Comparison of ENCODE assay signal across 12 cellular contexts in genomic region chr18:23719634-23720201, GRCh38. TPM values are rescaled to one million over a fixed set of nuclear protein-coding genes. Genes with fewer than 3 reads are reported as not detected.
A peak's percentile ranks its signal among the peaks of the same experiment; 100 is the strongest.
DNase-seq lines count a peak whose midpoint lies in the region; ATAC-seq, FAIRE-seq and TF ChIP-seq lines count a peak whose summit lies in the region.
"Had no signal": no experiment of that assay in that cellular context is flagged by ENCODE, and none has a peak within 500 bp of the region (broad histone marks: within the 10 kb centered on the region; RNA-seq: fewer than 3 reads in every experiment).

No MANE protein-coding gene starts in this region.

- ATAC-seq in GM18873 (IDR thresholded peaks at IDR 0.05; ENCODE audit: low FRiP score, unreplicated experiment): no peak
- ATAC-seq: stimulated activated naive CD8-positive, alpha-beta T cell treated with anti-CD3 and anti-CD28 coated beads, Interleukin-15, Interleukin-2, amounts not matched to agents 100 U/mL and 50 U/mL, for 24 hours had no signal

- H3K27me3 ChIP-seq in ACC112 (ENCODE audit: insufficient read depth, low read length) (no peaks in the 10 kb centered on the region), kidney epithelial cell (ENCODE audit: control insufficient read depth, insufficient read depth, low read length) (no peaks in the 10 kb centered on the region)
- H3K27me3 ChIP-seq: ascending aorta had no signal

- no peaks in the 10 kb centered on the region for H3K79me2 ChIP-seq in ACC112 (ENCODE audit: control insufficient read depth, insufficient read depth, low read length, unreplicated experiment)

- H3K27ac ChIP-seq in ACC112 (ENCODE audit: low read depth, low read length): peak overlapping the region; percentile 100
- H3K27ac ChIP-seq: neutrophil had no signal

- TF ChIP-seq CTCF in kidney epithelial cell (IDR thresholded peaks at IDR 0.05; ENCODE audit: insufficient read depth, low read length, poor library complexity, severe bottlenecking): no peak

- no peak overlapping the region for H3K27ac Mint-ChIP-seq in activated T-cell treated with anti-CD3 and anti-CD28 coated beads, Interleukin-2, amount 50 U/mL, for 24 hours
- H3K27ac Mint-ChIP-seq: CD4-positive, alpha-beta T cell had no signal

- no peaks in the 10 kb centered on the region for H3K36me3 Mint-ChIP-seq in activated T-cell treated with anti-CD3 and anti-CD28 coated beads, Interleukin-2, amount 50 U/mL, for 24 hours (ENCODE audit: low read depth)

- no peak overlapping the region for H3K4me3 Mint-ChIP-seq in activated T-cell treated with anti-CD3 and anti-CD28 coated beads, Interleukin-2, amount 50 U/mL, for 24 hours
- H3K4me3 Mint-ChIP-seq: CD4-positive, alpha-beta T cell had no signal

- no peaks in the 10 kb centered on the region for H3K9me3 Mint-ChIP-seq in activated T-cell treated with anti-CD3 and anti-CD28 coated beads, Interleukin-2, amount 50 U/mL, for 24 hours
- H3K9me3 Mint-ChIP-seq: CD4-positive, alpha-beta T cell had no signal

- peak overlapping the region; percentile 43 for H2AFZ ChIP-seq in ACC112 (ENCODE audit: low read length, unreplicated experiment)

- no peak for FAIRE-seq in HTR-8/SVneo (lab: Jason Lieb, UNC)

- H3K27me3 Mint-ChIP-seq in activated T-cell treated with anti-CD3 and anti-CD28 coated beads, Interleukin-2, amount 50 U/mL, for 24 hours: peaks cover 3% of the 10 kb centered on the region

- no peak overlapping the region for H3K4me3 ChIP-seq in ACC112 (ENCODE audit: low read depth, low read length)
- H3K4me3 ChIP-seq in kidney epithelial cell (ENCODE audit: low read depth, low read length): no peak overlapping the region
- H3K4me3 ChIP-seq: ascending aorta had no signal

- peaks cover 3% of the 10 kb centered on the region for H3K4me1 Mint-ChIP-seq in activated T-cell treated with anti-CD3 and anti-CD28 coated beads, Interleukin-2, amount 50 U/mL, for 24 hours (ENCODE audit: low read depth)

- DNase-seq in HTR-8/SVneo (ENCODE audit: insufficient read length, low spot score) (peak; percentile 84), brain pericyte (ENCODE audit: low read depth, low spot score) (peak; percentile 33), kidney epithelial cell (ENCODE audit: low read depth) (peak; percentile 93), midbrain (lab: John Stamatoyannopoulos, UW) (no peak), cortex of kidney (lab: John Stamatoyannopoulos, UW) (no peak)
- DNase-seq in activated T-cell treated with anti-CD3 and anti-CD28 coated beads, Interleukin-2, amount 50 U/mL, for 24 hours: no peak
- DNase-seq: CD4-positive, alpha-beta T cell; stimulated activated naive CD8-positive, alpha-beta T cell treated with anti-CD3 and anti-CD28 coated beads, Interleukin-15, Interleukin-2, amounts not matched to agents 100 U/mL and 50 U/mL, for 24 hours had no signal

- H3K36me3 ChIP-seq in ACC112 (ENCODE audit: insufficient read depth, low read length): no peaks in the 10 kb centered on the region
- no peaks in the 10 kb centered on the region for H3K36me3 ChIP-seq in kidney epithelial cell (ENCODE audit: control insufficient read depth, insufficient read depth, low read length)
- H3K36me3 ChIP-seq: ascending aorta, neutrophil had no signal

- H3K4me1 ChIP-seq in ACC112 (ENCODE audit: control insufficient read depth, insufficient read depth, low read length, unreplicated experiment): peaks cover 49% of the 10 kb centered on the region

RNA-seq across cellular contexts. Expression of gene LAMA3, which starts 30.5 kb away (rescaled TPM):
- total RNA-seq in kidney epithelial cell: 126 TPM in 2 replicates

RNA-seq across cellular contexts. Expression of gene ANKRD29, which starts 57.0 kb away (rescaled TPM):
- 0.27 and 0.58 TPM in 2 replicates for total RNA-seq in kidney epithelial cell

Comparison
In these comparisons a context has a peak if more than half of its experiments do, and no peak if none do; other contexts are left out.
1. DNase-seq: peak in HTR-8/SVneo (single experiment), brain pericyte (single experiment) and kidney epithelial cell (single experiment); none in activated T-cell treated with anti-CD3 and anti-CD28 coated beads, Interleukin-2, amount 50 U/mL, for 24 hours (single experiment), midbrain (single experiment) and cortex of kidney (single experiment).